11 cellular contexts compared by ENCODE assay signal in genomic region chr2:85737481-85737880, GRCh38. TPM values are rescaled to one million over a fixed set of nuclear protein-coding genes. Genes with fewer than 3 reads are reported as not detected.
DNase-seq lines count a peak whose midpoint lies in the region; ATAC-seq and TF ChIP-seq lines count a peak whose summit lies in the region.
"Had no signal": no experiment of that assay in that cellular context is flagged by ENCODE, and none has a peak within 500 bp of the region (broad histone marks: within the 10 kb centered on the region; RNA-seq: fewer than 3 reads in every experiment).

No MANE protein-coding gene starts in this region.

- 17% methylated on average over 1 of the region's 4 CpGs; no CpG with 5 or more reads in 1 of the 2 experiments for WGBS in IMR-90 (ENCODE audit: extremely low coverage in 2 of 2, insufficient read length in 1 of 2), 2 experiments
- 56 to 75% methylated on average over 4 of the region's 4 CpGs for WGBS in thyroid gland, 2 donors

- peak overlapping the region; percentile 10; the same call in 1 of the 2 replicates for H2AK5ac ChIP-seq in IMR-90 (ENCODE audit: low read depth, low read length)

- H3K27me3 ChIP-seq in IMR-90 (ENCODE audit: control insufficient read depth, insufficient read depth, low read length) (no peaks in the 10 kb centered on the region), dorsolateral prefrontal cortex (no peaks in the 10 kb centered on the region), thyroid gland (no peaks in the 10 kb centered on the region)

- no peak for TF ChIP-seq RAD21 in IMR-90 (IDR thresholded peaks at IDR 0.05; ENCODE audit: low read length)

- TF ChIP-seq POLR2A in IMR-90 (IDR thresholded peaks at IDR 0.05; ENCODE audit: low read depth, low read length) (no peak), thyroid gland (IDR thresholded peaks at IDR 0.05) (peak in 1 of 2 donors; percentile 50)

- no peak overlapping the region for H3K9ac ChIP-seq in IMR-90 (ENCODE audit: low read depth, low read length)

- no peak overlapping the region for H3K56ac ChIP-seq in IMR-90 (ENCODE audit: extremely low read depth, insufficient read depth, low read length)

- H3K4me1 ChIP-seq in IMR-90 (ENCODE audit: control insufficient read depth, insufficient read depth, low read length) = peaks cover 20% of the 10 kb centered on the region
- peaks cover 32 to 72% of the 10 kb centered on the region in 2 donors for H3K4me1 ChIP-seq in thyroid gland

- CTCF ChIA-PET in IMR-90 (lab: Yijun Ruan, JAX) = interaction anchor here (1.1 kb wide), 1 partner anchor 76 kb away, joined by 4 read pairs; no protein-coding TSS in a partner anchor

- POLR2A ChIA-PET in IMR-90 (lab: Charles Lee; ENCODE audit: unreplicated experiment) = no interaction called here

- H4K8ac ChIP-seq in IMR-90 (ENCODE audit: low read depth in 2 of 2, low read length in 2 of 2) = peak overlapping the region; percentile 16 to 52; a peak in 3 of 4 replicates

- H3K4me2 ChIP-seq in IMR-90 (ENCODE audit: low read depth, low read length) = no peak overlapping the region

- 0 out of 2 replicates have a peak overlapping the region, but pooled peaks have one; percentile 5 for H3K4ac ChIP-seq in IMR-90 (ENCODE audit: low read depth, low read length)

- peak overlapping the region; percentile 68 for H2AK9ac ChIP-seq in IMR-90 (replicated peaks; ENCODE audit: low read depth, low read length, poor library complexity)

- H3K36me3 ChIP-seq in IMR-90 (ENCODE audit: control insufficient read depth, insufficient read depth, low read length) = no peaks in the 10 kb centered on the region
- H3K36me3 ChIP-seq in thyroid gland = no peaks in the 10 kb centered on the region

- H2BK20ac ChIP-seq in IMR-90 (ENCODE audit: low read depth, low read length) = peak overlapping the region; percentile 37; the same call in 1 of the 2 replicates

- in situ Hi-C loops in IMR-90 (cut with MboI; ENCODE audit: low sequenced_read_pairs) = loop anchor here (5.0 kb wide), 1 partner anchor 75 kb away; no protein-coding TSS in a partner anchor

- no peak overlapping the region for H4K5ac ChIP-seq in IMR-90 (ENCODE audit: low read depth, low read length)

- no peak overlapping the region; the same call in 1 of the 2 replicates for H3K18ac ChIP-seq in IMR-90 (ENCODE audit: low read depth, low read length)

- DNase-seq in IMR-90 (peak; percentile 87), dorsolateral prefrontal cortex (peak in 1 of 10 donors; percentile 37), left colon (peak; percentile 34 to 62), thyroid gland (peak; percentile 59 to 68), activated gamma-delta T cell (lab: John Stamatoyannopoulos, UW) (no peak), HUDEP-2 (lab: John Stamatoyannopoulos, UW; ENCODE audit: unreplicated experiment in 76 of 76) (no peak)
- DNase-seq: activated effector memory CD4-positive, alpha-beta T cell treated with Interleukin-2 at 50 U/mL for 16 hours; GDM1; NCI-H446 had no signal

- H3K14ac ChIP-seq in IMR-90 (replicated peaks; ENCODE audit: low read depth, low read length) = no peak overlapping the region

- H3K27ac ChIP-seq in IMR-90 (ENCODE audit: insufficient read depth, low read length) (peak overlapping the region; percentile 34; the same call in 1 of the 2 replicates), dorsolateral prefrontal cortex (peak overlapping the region in 43 of 59 donors; percentile 8 to 100 (median 97)), thyroid gland (peak overlapping the region; percentile 54 to 100 (median 99))

- peak overlapping the region; percentile 70; the same call in 1 of the 3 replicates for H2BK15ac ChIP-seq in IMR-90 (ENCODE audit: low read depth, low read length)

- H3K79me1 ChIP-seq in IMR-90 (ENCODE audit: low read depth in 1 of 2, low read length in 2 of 2) = no peaks in the 10 kb centered on the region

- H2BK120ac ChIP-seq in IMR-90 (ENCODE audit: low read depth, low read length) = peak overlapping the region; percentile 60; the same call in 1 of the 2 replicates

- H3K9me1 ChIP-seq in IMR-90 (ENCODE audit: insufficient read depth, low read length) = peaks cover 10% of the 10 kb centered on the region

- peak overlapping the region; percentile 9 for H2AFZ ChIP-seq in IMR-90 (replicated peaks; ENCODE audit: low read length, poor library complexity)

- no peak overlapping the region for H3K23ac ChIP-seq in IMR-90 (ENCODE audit: low read depth, low read length)

- no TSS peak for BruUV-seq in IMR-90 (replicated peaks; lab: Mats Ljungman, UMichigan)

- peaks cover 8% of the 10 kb centered on the region for H4K20me1 ChIP-seq in IMR-90 (ENCODE audit: insufficient read depth, low read length)

- no peak for TF ChIP-seq CTCF in IMR-90 (conservative IDR thresholded peaks at IDR 0.05; ENCODE audit: low read depth, low read length)
- no peak for TF ChIP-seq CTCF in dorsolateral prefrontal cortex (IDR thresholded peaks at IDR 0.05 in 54 of 56, conservative IDR thresholded peaks at IDR 0.05 in 2 of 56; ENCODE audit: low read depth in 1 of 56, partially characterized antibody in 56 of 56)
- no peak for TF ChIP-seq CTCF in thyroid gland (IDR thresholded peaks at IDR 0.05)

- ATAC-seq in IMR-90 (ENCODE audit: low read depth) (peak; percentile 53), left colon (no peak), HG03139 (IDR thresholded peaks at IDR 0.05; ENCODE audit: unreplicated experiment) (no peak), GM21528 (IDR thresholded peaks at IDR 0.05; ENCODE audit: low FRiP score, unreplicated experiment) (no peak)

- H3K4me3 ChIP-seq in IMR-90 (ENCODE audit: insufficient read depth, low read depth, low read length) (no peak overlapping the region), dorsolateral prefrontal cortex (no peak overlapping the region), thyroid gland (replicated peaks in 1 of 3) (no peak overlapping the region)

- dilution Hi-C loops in IMR-90 (cut with HindIII; ENCODE audit: low sequenced_read_pairs, unreplicated experiment) = no loop called here

- no peak overlapping the region for H2BK5ac ChIP-seq in IMR-90 (ENCODE audit: low read depth, low read length, poor library complexity, severe bottlenecking)

- peak overlapping the region; percentile 2; the same call in 1 of the 2 replicates for H4K91ac ChIP-seq in IMR-90 (ENCODE audit: insufficient read depth, low read depth, low read length)

- intact Hi-C loops in IMR-90 (cut with micrococcal nuclease) = no loop called here
- intact Hi-C loops in dorsolateral prefrontal cortex (cut with DNase I) = loop anchor here in 1 of 2 donors (5.0 kb wide), 1 partner anchor 340 kb away; no protein-coding TSS in a partner anchor
- intact Hi-C loops in left colon (cut with DNase I, micrococcal nuclease) = loop anchor here in 1 of 2 donors (10.0 kb wide), 1 partner anchor 47 kb away; no protein-coding TSS in a partner anchor
- intact Hi-C loops in thyroid gland (cut with DNase I) = no loop called here

- H3K9me3 ChIP-seq in IMR-90 (ENCODE audit: control insufficient read depth, insufficient read depth, low read length) = no peaks in the 10 kb centered on the region
- H3K9me3 ChIP-seq in thyroid gland = no peaks in the 10 kb centered on the region

TF ChIP-seq in IMR-90, 13 proteins besides CTCF, POLR2A, EP300 and RAD21:
- no peak for TF ChIP-seq MAZ (IDR thresholded peaks at IDR 0.05; ENCODE audit: borderline replicate concordance, low read depth, low read length)
- no peak for TF ChIP-seq MXI1 (IDR thresholded peaks at IDR 0.05; ENCODE audit: borderline replicate concordance, low read depth, low read length)
- TF ChIP-seq CEBPB (IDR thresholded peaks at IDR 0.05; ENCODE audit: low read depth, low read length) = no peak
- no peak for TF ChIP-seq SMC3 (IDR thresholded peaks at IDR 0.05; ENCODE audit: low read depth, low read length)
- TF ChIP-seq CHD1 (IDR thresholded peaks at IDR 0.05; ENCODE audit: low read depth, low read length) = no peak
- TF ChIP-seq USF2 (IDR thresholded peaks at IDR 0.05; ENCODE audit: low read depth, low read length) = peak; percentile 97
- TF ChIP-seq RCOR1 (IDR thresholded peaks at IDR 0.05; ENCODE audit: insufficient replicate concordance, low read length) = no peak
- peak; percentile 59; the same call in 1 of the 2 replicates for TF ChIP-seq NFE2L2 (IDR thresholded peaks at IDR 0.05; ENCODE audit: low read depth, low read length)
- TF ChIP-seq MAFK (IDR thresholded peaks at IDR 0.05; ENCODE audit: low read depth, low read length) = peak; percentile 92

RNA-seq across cellular contexts. Expression of gene ATOH8, which starts 16.3 kb away (rescaled TPM):
- 7.8 and 7.9 TPM in 2 replicates for total RNA-seq in IMR-90 (2012; rRNA removed)
- polyA plus RNA-seq in IMR-90 (2012; rRNA removed) = 9.0 and 11.2 TPM in 2 replicates
- 6.2 and 7.6 TPM in 2 replicates for polyA plus RNA-seq in IMR-90 (2012; cell fraction: cytosol; rRNA removed)
- 5.0 and 13.0 TPM in 2 replicates for polyA plus RNA-seq in IMR-90 (2012; cell fraction: nucleus; rRNA removed; ENCODE audit: low replicate concordance)
- 10 to 100 TPM in 97 of 120 experiments, 1 to 10 TPM in 23; 4.6 to 58.9 (median 14.7) TPM for total RNA-seq in dorsolateral prefrontal cortex
- total RNA-seq in left colon = 1 to 10 TPM; 3.4 to 4.6 TPM
- total RNA-seq in thyroid gland = 100 to 1,000 TPM in 2 of 4 donors, 10 to 100 TPM in 2; 82.8 to 260 (median 167) TPM

RNA-seq across cellular contexts. Expression of gene GNLY, which starts 43.3 kb away (rescaled TPM):
- total RNA-seq in IMR-90 (2012; rRNA removed) = not detected in 2 replicates
- polyA plus RNA-seq in IMR-90 (2012; rRNA removed) = not detected in 2 replicates
- not detected in 2 replicates for polyA plus RNA-seq in IMR-90 (2012; cell fraction: cytosol; rRNA removed)
- 0.13 and 0.24 TPM in 2 replicates for polyA plus RNA-seq in IMR-90 (2012; cell fraction: nucleus; rRNA removed; ENCODE audit: low replicate concordance)
- 10 to 100 TPM in 6 of 120 experiments, 1 to 10 TPM in 105, under 1 TPM in 7, not detected in 2; 0.48 to 16.9 (median 3.9) TPM for total RNA-seq in dorsolateral prefrontal cortex
- total RNA-seq in left colon = 10 to 100 TPM in 1 of 2 donors, 1 to 10 TPM in 1; 1.4 to 11.8 TPM
- total RNA-seq in thyroid gland = 1 to 10 TPM in 1 of 4 donors, under 1 TPM in 2, not detected in 1; 0.22 to 3.6 (median 0.63) TPM

Comparison
In these comparisons a context has a peak if more than half of its experiments do, and no peak if none do; other contexts are left out.
1. DNase-seq: peak in IMR-90 (single experiment), left colon (2 of 2) and thyroid gland (2 of 2); none in activated gamma-delta T cell (single experiment) and HUDEP-2 (0 of 76).
2. H3K27ac ChIP-seq: peak in every context shown above with its lines; median percentile 99 in thyroid gland; 97 in dorsolateral prefrontal cortex; 34 in IMR-90.